Comparison of ENCODE assay signal across 2 cellular contexts in the genomic region with DNA sequence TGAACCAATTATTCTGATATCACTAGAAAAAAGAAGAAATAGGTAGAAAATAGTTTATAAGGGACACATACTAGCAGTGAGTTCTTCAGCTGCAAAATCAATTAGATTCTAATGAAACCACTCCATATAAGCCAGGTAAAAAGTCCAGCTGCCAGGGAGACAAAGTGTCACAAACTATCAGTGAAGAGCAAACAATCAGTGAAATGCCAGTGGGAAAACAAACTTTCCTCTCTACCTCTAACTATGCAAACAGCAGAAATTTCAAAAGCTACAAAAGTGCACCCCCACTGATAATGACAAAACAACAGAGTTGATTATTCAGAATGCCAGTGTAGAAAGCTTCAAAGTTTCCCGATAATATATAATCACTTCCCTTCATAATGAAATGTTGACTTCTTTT.
TF ChIP-seq lines count a peak whose summit lies in the region.

No MANE protein-coding gene starts in this region.

TF ChIP-seq in GM23338, 12 proteins besides CTCF, POLR2A, EP300 and RAD21 (continued from another document):
- TF ChIP-seq, protein P1, sequence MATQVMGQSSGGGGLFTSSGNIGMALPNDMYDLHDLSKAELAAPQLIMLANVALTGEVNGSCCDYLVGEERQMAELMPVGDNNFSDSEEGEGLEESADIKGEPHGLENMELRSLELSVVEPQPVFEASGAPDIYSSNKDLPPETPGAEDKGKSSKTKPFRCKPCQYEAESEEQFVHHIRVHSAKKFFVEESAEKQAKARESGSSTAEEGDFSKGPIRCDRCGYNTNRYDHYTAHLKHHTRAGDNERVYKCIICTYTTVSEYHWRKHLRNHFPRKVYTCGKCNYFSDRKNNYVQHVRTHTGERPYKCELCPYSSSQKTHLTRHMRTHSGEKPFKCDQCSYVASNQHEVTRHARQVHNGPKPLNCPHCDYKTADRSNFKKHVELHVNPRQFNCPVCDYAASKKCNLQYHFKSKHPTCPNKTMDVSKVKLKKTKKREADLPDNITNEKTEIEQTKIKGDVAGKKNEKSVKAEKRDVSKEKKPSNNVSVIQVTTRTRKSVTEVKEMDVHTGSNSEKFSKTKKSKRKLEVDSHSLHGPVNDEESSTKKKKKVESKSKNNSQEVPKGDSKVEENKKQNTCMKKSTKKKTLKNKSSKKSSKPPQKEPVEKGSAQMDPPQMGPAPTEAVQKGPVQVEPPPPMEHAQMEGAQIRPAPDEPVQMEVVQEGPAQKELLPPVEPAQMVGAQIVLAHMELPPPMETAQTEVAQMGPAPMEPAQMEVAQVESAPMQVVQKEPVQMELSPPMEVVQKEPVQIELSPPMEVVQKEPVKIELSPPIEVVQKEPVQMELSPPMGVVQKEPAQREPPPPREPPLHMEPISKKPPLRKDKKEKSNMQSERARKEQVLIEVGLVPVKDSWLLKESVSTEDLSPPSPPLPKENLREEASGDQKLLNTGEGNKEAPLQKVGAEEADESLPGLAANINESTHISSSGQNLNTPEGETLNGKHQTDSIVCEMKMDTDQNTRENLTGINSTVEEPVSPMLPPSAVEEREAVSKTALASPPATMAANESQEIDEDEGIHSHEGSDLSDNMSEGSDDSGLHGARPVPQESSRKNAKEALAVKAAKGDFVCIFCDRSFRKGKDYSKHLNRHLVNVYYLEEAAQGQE (IDR thresholded peaks at IDR 0.05; ENCODE audit: unreplicated experiment) = no peak
- TF ChIP-seq ZNF114 (CRISPR knock-in tag; IDR thresholded peaks at IDR 0.05) (no peak), EZH2 (IDR thresholded peaks at IDR 0.05; ENCODE audit: low read depth, unreplicated experiment) (no peak)
- TF ChIP-seq, protein P2, sequence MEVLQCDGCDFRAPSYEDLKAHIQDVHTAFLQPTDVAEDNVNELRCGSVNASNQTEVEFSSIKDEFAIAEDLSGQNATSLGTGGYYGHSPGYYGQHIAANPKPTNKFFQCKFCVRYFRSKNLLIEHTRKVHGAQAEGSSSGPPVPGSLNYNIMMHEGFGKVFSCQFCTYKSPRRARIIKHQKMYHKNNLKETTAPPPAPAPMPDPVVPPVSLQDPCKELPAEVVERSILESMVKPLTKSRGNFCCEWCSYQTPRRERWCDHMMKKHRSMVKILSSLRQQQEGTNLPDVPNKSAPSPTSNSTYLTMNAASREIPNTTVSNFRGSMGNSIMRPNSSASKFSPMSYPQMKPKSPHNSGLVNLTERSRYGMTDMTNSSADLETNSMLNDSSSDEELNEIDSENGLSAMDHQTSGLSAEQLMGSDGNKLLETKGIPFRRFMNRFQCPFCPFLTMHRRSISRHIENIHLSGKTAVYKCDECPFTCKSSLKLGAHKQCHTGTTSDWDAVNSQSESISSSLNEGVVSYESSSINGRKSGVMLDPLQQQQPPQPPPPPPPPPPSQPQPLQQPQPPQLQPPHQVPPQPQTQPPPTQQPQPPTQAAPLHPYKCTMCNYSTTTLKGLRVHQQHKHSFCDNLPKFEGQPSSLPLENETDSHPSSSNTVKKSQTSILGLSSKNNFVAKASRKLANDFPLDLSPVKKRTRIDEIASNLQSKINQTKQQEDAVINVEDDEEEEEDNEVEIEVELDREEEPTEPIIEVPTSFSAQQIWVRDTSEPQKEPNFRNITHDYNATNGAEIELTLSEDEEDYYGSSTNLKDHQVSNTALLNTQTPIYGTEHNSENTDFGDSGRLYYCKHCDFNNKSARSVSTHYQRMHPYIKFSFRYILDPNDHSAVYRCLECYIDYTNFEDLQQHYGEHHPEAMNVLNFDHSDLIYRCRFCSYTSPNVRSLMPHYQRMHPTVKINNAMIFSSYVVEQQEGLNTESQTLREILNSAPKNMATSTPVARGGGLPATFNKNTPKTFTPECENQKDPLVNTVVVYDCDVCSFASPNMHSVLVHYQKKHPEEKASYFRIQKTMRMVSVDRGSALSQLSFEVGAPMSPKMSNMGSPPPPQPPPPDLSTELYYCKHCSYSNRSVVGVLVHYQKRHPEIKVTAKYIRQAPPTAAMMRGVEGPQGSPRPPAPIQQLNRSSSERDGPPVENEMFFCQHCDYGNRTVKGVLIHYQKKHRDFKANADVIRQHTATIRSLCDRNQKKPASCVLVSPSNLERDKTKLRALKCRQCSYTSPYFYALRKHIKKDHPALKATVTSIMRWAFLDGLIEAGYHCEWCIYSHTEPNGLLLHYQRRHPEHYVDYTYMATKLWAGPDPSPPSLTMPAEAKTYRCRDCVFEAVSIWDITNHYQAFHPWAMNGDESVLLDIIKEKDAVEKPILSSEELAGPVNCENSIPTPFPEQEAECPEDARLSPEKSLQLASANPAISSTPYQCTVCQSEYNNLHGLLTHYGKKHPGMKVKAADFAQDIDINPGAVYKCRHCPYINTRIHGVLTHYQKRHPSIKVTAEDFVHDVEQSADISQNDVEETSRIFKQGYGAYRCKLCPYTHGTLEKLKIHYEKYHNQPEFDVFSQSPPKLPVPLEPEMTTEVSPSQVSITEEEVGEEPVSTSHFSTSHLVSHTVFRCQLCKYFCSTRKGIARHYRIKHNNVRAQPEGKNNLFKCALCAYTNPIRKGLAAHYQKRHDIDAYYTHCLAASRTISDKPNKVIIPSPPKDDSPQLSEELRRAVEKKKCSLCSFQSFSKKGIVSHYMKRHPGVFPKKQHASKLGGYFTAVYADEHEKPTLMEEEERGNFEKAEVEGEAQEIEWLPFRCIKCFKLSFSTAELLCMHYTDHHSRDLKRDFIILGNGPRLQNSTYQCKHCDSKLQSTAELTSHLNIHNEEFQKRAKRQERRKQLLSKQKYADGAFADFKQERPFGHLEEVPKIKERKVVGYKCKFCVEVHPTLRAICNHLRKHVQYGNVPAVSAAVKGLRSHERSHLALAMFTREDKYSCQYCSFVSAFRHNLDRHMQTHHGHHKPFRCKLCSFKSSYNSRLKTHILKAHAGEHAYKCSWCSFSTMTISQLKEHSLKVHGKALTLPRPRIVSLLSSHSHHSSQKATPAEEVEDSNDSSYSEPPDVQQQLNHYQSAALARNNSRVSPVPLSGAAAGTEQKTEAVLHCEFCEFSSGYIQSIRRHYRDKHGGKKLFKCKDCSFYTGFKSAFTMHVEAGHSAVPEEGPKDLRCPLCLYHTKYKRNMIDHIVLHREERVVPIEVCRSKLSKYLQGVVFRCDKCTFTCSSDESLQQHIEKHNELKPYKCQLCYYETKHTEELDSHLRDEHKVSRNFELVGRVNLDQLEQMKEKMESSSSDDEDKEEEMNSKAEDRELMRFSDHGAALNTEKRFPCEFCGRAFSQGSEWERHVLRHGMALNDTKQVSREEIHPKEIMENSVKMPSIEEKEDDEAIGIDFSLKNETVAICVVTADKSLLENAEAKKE (CRISPR knock-in tag; IDR thresholded peaks at IDR 0.05) = no peak

TF ChIP-seq in HepG2, 621 proteins besides CTCF, POLR2A, EP300 and RAD21 (continued from another document):
- TF ChIP-seq, protein P3, sequence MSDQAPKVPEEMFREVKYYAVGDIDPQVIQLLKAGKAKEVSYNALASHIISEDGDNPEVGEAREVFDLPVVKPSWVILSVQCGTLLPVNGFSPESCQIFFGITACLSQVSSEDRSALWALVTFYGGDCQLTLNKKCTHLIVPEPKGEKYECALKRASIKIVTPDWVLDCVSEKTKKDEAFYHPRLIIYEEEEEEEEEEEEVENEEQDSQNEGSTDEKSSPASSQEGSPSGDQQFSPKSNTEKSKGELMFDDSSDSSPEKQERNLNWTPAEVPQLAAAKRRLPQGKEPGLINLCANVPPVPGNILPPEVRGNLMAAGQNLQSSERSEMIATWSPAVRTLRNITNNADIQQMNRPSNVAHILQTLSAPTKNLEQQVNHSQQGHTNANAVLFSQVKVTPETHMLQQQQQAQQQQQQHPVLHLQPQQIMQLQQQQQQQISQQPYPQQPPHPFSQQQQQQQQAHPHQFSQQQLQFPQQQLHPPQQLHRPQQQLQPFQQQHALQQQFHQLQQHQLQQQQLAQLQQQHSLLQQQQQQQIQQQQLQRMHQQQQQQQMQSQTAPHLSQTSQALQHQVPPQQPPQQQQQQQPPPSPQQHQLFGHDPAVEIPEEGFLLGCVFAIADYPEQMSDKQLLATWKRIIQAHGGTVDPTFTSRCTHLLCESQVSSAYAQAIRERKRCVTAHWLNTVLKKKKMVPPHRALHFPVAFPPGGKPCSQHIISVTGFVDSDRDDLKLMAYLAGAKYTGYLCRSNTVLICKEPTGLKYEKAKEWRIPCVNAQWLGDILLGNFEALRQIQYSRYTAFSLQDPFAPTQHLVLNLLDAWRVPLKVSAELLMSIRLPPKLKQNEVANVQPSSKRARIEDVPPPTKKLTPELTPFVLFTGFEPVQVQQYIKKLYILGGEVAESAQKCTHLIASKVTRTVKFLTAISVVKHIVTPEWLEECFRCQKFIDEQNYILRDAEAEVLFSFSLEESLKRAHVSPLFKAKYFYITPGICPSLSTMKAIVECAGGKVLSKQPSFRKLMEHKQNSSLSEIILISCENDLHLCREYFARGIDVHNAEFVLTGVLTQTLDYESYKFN (CRISPR knock-in tag; conservative IDR thresholded peaks at IDR 0.05) = 0 out of 2 replicates have a peak, but pooled peaks have one; percentile 25
- TF ChIP-seq TCF7L2 (IDR thresholded peaks at IDR 0.05; ENCODE audit: low read depth, low read length) = no peak
- peak; percentile 63 for TF ChIP-seq GFI1 (CRISPR knock-in tag; IDR thresholded peaks at IDR 0.05; ENCODE audit: borderline replicate concordance)
- TF ChIP-seq, protein P4, sequence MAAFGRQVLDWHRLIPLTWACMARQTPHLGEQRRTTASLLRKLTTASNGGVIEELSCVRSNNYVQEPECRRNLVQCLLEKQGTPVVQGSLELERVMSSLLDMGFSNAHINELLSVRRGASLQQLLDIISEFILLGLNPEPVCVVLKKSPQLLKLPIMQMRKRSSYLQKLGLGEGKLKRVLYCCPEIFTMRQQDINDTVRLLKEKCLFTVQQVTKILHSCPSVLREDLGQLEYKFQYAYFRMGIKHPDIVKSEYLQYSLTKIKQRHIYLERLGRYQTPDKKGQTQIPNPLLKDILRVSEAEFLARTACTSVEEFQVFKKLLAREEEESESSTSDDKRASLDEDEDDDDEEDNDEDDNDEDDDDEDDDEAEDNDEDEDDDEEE (CRISPR knock-in tag; IDR thresholded peaks at IDR 0.05) = no peak
